8 cellular contexts compared by ENCODE assay signal in the genomic region with DNA sequence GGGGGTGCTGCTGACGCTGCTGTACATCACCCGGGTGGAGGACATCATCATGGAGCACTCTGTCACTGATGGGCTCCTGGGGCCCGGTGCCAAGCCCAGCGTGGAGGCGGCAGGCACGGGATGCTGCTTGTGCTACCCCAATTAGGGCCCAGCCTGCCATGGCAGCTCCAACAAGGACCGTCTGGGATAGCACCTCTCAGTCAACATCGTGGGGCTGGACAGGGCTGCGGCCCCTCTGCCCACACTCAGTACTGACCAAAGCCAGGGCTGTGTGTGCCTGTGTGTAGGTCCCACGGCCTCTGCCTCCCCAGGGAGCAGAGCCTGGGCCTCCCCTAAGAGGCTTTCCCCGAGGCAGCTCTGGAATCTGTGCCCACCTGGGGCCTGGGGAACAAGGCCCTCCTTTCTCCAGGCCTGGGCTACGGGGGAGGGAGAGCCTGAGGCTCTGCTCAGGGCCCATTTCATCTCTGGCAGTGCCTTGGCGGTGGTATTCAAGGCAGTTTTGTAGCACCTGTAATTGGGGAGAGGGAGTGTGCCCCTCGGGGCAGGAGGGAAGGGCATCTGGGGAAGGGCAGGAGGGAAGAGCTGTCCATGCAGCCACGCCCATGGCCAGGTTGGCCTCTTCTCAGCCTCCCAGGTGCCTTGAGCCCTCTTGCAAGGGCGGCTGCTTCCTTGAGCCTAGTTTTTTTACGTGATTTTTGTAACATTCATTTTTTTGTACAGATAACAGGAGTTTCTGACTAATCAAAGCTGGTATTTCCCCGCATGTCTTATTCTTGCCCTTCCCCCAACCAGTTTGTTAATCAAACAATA. TPM values are rescaled to one million over a fixed set of nuclear protein-coding genes. Genes with fewer than 3 reads are reported as not detected.
DNase-seq lines count a peak whose midpoint lies in the region; ATAC-seq lines count a peak whose summit lies in the region.

No MANE protein-coding gene starts in this region.

- CTCF ChIA-PET in naive thymus-derived CD4-positive, alpha-beta T cell (lab: Charles Lee), result interaction anchor here (0.6 to 2.2 kb wide), 12 partner anchors 8 to 114 kb away, joined by 3 to 21 read pairs (median 4); a partner anchor contains a TSS

- H2AFZ ChIP-seq in Karpas-422 (ENCODE audit: low read length), result 0 out of 2 replicates have a peak overlapping the region, but pooled peaks have one; percentile 58

- peaks cover 0 to 28% (median 0%) of the 10 kb centered on the region in 5 donors for H3K27me3 Mint-ChIP-seq in naive thymus-derived CD4-positive, alpha-beta T cell

- peak overlapping the region in 8 of 11 experiments; percentile 7 to 42 (median 14); a peak in 6 of 22 replicates for H3K27ac ChIP-seq in BLaER1 treated with 17β-estradiol and CSF1 and Interleukin-3, amounts not matched to agents 10 nM and 100 nM
- H3K27ac ChIP-seq in Karpas-422 (ENCODE audit: low read length), result no peak overlapping the region
- H3K27ac ChIP-seq in duodenal mucosa (ENCODE audit: low read depth, low read length), result peak overlapping the region; percentile 36
- no peak overlapping the region for H3K27ac ChIP-seq in naive thymus-derived CD4-positive, alpha-beta T cell (ENCODE audit: low read depth, low read length)

- H3K9me2 ChIP-seq in Karpas-422 (replicated peaks; ENCODE audit: insufficient read depth, low read length), result no peaks in the 10 kb centered on the region

- DNase-seq in Karpas-422 (peak; percentile 10), NOMO-1 treated with DMSO at 0.1 percent for 48 hours (lab: John Stamatoyannopoulos, UW; ENCODE audit: unreplicated experiment) (no peak), SKM-1 treated with dmso at 0.1 percent for 144 hours (lab: John Stamatoyannopoulos, UW; ENCODE audit: unreplicated experiment) (no peak), GM03348 (ENCODE audit: low spot score) (no peak)
- DNase-seq in naive thymus-derived CD4-positive, alpha-beta T cell, result peak in 2 of 9 donors; percentile 5

- H3K4me3 Mint-ChIP-seq in naive thymus-derived CD4-positive, alpha-beta T cell, result peak overlapping the region in 8 of 10 donors; percentile 63 to 79 (median 72)

- H3K9me3 ChIP-seq in BLaER1 treated with 17β-estradiol and CSF1 and Interleukin-3, amounts not matched to agents 10 nM and 100 nM (replicated peaks in 1 of 11), result no peaks in the 10 kb centered on the region
- H3K9me3 ChIP-seq in Karpas-422 (ENCODE audit: low read length) (no peaks in the 10 kb centered on the region), duodenal mucosa (ENCODE audit: control insufficient read depth in 1 of 2, low read length in 2 of 2) (no peaks in the 10 kb centered on the region)
- no peaks in the 10 kb centered on the region for H3K9me3 ChIP-seq in naive thymus-derived CD4-positive, alpha-beta T cell (ENCODE audit: control insufficient read depth in 2 of 3, low read length in 3 of 3)

- peak overlapping the region; percentile 58 to 93 (median 86) for H3K27ac Mint-ChIP-seq in naive thymus-derived CD4-positive, alpha-beta T cell

- no peaks in the 10 kb centered on the region for H3K36me3 Mint-ChIP-seq in naive thymus-derived CD4-positive, alpha-beta T cell

- peaks cover 0 to 3% (median 0%) of the 10 kb centered on the region in 11 donors for H3K9me3 Mint-ChIP-seq in naive thymus-derived CD4-positive, alpha-beta T cell

- H3K79me2 ChIP-seq in Karpas-422 (ENCODE audit: low read length), result no peaks in the 10 kb centered on the region

- no peaks in the 10 kb centered on the region for H4K20me1 ChIP-seq in BLaER1 treated with 17β-estradiol and CSF1 and Interleukin-3, amounts not matched to agents 10 nM and 100 nM
- no peaks in the 10 kb centered on the region for H4K20me1 ChIP-seq in Karpas-422 (ENCODE audit: insufficient read depth, low read depth, low read length)

- ATAC-seq in naive thymus-derived CD4-positive, alpha-beta T cell, result peak; percentile 11
- no peak for ATAC-seq in GM21528 (IDR thresholded peaks at IDR 0.05; ENCODE audit: low FRiP score, unreplicated experiment)

- POLR2A ChIA-PET in naive thymus-derived CD4-positive, alpha-beta T cell (lab: Charles Lee), result interaction anchor here (0.6 to 1.6 kb wide), 5 partner anchors 15 to 278 kb away, joined by 3 to 6 read pairs (median 4); no protein-coding TSS in a partner anchor

- H3K9ac ChIP-seq in BLaER1 treated with 17β-estradiol and CSF1 and Interleukin-3, amounts not matched to agents 10 nM and 100 nM, result peak overlapping the region in 3 of 11 experiments; percentile 20 to 45 (median 24); a peak in 2 of 22 replicates
- peak overlapping the region; percentile 16; the same call in 1 of the 2 replicates for H3K9ac ChIP-seq in Karpas-422 (ENCODE audit: low read length)
- peak overlapping the region; percentile 32 to 36 for H3K9ac ChIP-seq in duodenal mucosa (ENCODE audit: low read depth in 1 of 2, low read length in 2 of 2)

- peaks cover 9 to 16% (median 10%) of the 10 kb centered on the region in 7 donors for H3K4me1 Mint-ChIP-seq in naive thymus-derived CD4-positive, alpha-beta T cell

- peak overlapping the region; percentile 22 to 83 (median 59); a peak in 21 of 22 replicates for H3K4me2 ChIP-seq in BLaER1 treated with 17β-estradiol and CSF1 and Interleukin-3, amounts not matched to agents 10 nM and 100 nM
- peak overlapping the region; percentile 55 for H3K4me2 ChIP-seq in Karpas-422 (ENCODE audit: low read depth, low read length, poor library complexity, severe bottlenecking)

- H3K27me3 ChIP-seq in BLaER1 treated with 17β-estradiol and CSF1 and Interleukin-3, amounts not matched to agents 10 nM and 100 nM, result no peaks in the 10 kb centered on the region
- no peaks in the 10 kb centered on the region for H3K27me3 ChIP-seq in Karpas-422 (ENCODE audit: low read length)
- H3K27me3 ChIP-seq in duodenal mucosa (ENCODE audit: control insufficient read depth in 1 of 2, insufficient read depth in 2 of 2, low read length in 2 of 2), result no peaks in the 10 kb centered on the region
- no peaks in the 10 kb centered on the region for H3K27me3 ChIP-seq in naive thymus-derived CD4-positive, alpha-beta T cell (ENCODE audit: control insufficient read depth in 2 of 2, insufficient read depth in 2 of 2, low read length in 2 of 2)

- H3K4me1 ChIP-seq in BLaER1 treated with 17β-estradiol and CSF1 and Interleukin-3, amounts not matched to agents 10 nM and 100 nM, result peaks cover 14 to 41% (median 21%) of the 10 kb centered on the region in 10 experiments
- peaks cover 5% of the 10 kb centered on the region; the same call in 1 of the 2 replicates for H3K4me1 ChIP-seq in Karpas-422 (ENCODE audit: low read length)
- H3K4me1 ChIP-seq in duodenal mucosa (ENCODE audit: control insufficient read depth in 1 of 2, insufficient read depth in 2 of 2, low read length in 2 of 2), result peaks cover 8 to 9% of the 10 kb centered on the region in 2 donors
- peaks cover 7 to 8% of the 10 kb centered on the region in 2 donors for H3K4me1 ChIP-seq in naive thymus-derived CD4-positive, alpha-beta T cell (ENCODE audit: control insufficient read depth in 2 of 2, insufficient read depth in 2 of 2, low read length in 2 of 2)

- peaks cover 0 to 35% (median 0%) of the 10 kb centered on the region in 11 experiments; a peak in 7 of 22 replicates for H3K36me3 ChIP-seq in BLaER1 treated with 17β-estradiol and CSF1 and Interleukin-3, amounts not matched to agents 10 nM and 100 nM
- H3K36me3 ChIP-seq in Karpas-422 (ENCODE audit: insufficient read depth, low read length) (no peaks in the 10 kb centered on the region), duodenal mucosa (ENCODE audit: control insufficient read depth in 1 of 2, insufficient read depth in 2 of 2, low read length in 2 of 2) (peaks cover 0 to 26% of the 10 kb centered on the region in 2 donors)
- H3K36me3 ChIP-seq in naive thymus-derived CD4-positive, alpha-beta T cell (ENCODE audit: control insufficient read depth in 2 of 3, insufficient read depth in 3 of 3, low read length in 3 of 3), result no peaks in the 10 kb centered on the region

- no peak overlapping the region for H3K4me3 ChIP-seq in BLaER1 treated with 17β-estradiol and CSF1 and Interleukin-3, amounts not matched to agents 10 nM and 100 nM
- H3K4me3 ChIP-seq in Karpas-422 (ENCODE audit: low read length) (peak overlapping the region; percentile 32; the same call in 1 of the 2 replicates), duodenal mucosa (ENCODE audit: low read depth in 1 of 2, low read length in 2 of 2) (peak overlapping the region; percentile 23 to 64)
- peak overlapping the region; percentile 43 for H3K4me3 ChIP-seq in naive thymus-derived CD4-positive, alpha-beta T cell (ENCODE audit: low read length)

- intact Hi-C loops in naive thymus-derived CD4-positive, alpha-beta T cell (cut with micrococcal nuclease), result loop anchor here (1.0 to 5.0 kb wide), 9 partner anchors 56 to 550 kb away; a partner anchor contains a TSS

RNA-seq across cellular contexts. Expression of a gene that starts 55.8 kb away (rescaled TPM):
- 0.97 and 1.6 TPM in 2 replicates for total RNA-seq in Karpas-422 (2014; rRNA removed; shearing (Covaris generic); ENCODE audit: low replicate concordance)
- total RNA-seq in naive thymus-derived CD4-positive, alpha-beta T cell, result 1 to 10 TPM; 1.2 to 7.2 (median 1.9) TPM
- polyA plus RNA-seq in naive thymus-derived CD4-positive, alpha-beta T cell, result 1 to 10 TPM; 2.1 to 3.5 TPM

Comparison
In these comparisons a context has a peak if more than half of its experiments do, and no peak if none do; other contexts are left out.
1. H3K27ac ChIP-seq: peak in BLaER1 treated with 17β-estradiol and CSF1 and Interleukin-3, amounts not matched to agents 10 nM and 100 nM (8 of 11) and duodenal mucosa (single experiment); none in Karpas-422 (single experiment) and naive thymus-derived CD4-positive, alpha-beta T cell (single experiment).
2. H3K4me3 ChIP-seq: peak in Karpas-422 (single experiment), duodenal mucosa (2 of 2) and naive thymus-derived CD4-positive, alpha-beta T cell (single experiment); none in BLaER1 treated with 17β-estradiol and CSF1 and Interleukin-3, amounts not matched to agents 10 nM and 100 nM (0 of 10).